7 cellular contexts compared by ENCODE assay signal in genomic region chr12:89346741-89347324, GRCh38. TPM values are rescaled to one million over a fixed set of nuclear protein-coding genes. Genes with fewer than 3 reads are reported as not detected.
DNase-seq lines count a peak whose midpoint lies in the region; ATAC-seq and TF ChIP-seq lines count a peak whose summit lies in the region.

No MANE protein-coding gene starts in this region.

- H3K27ac Mint-ChIP-seq in endothelial cell (ENCODE audit: unreplicated experiment), result peak overlapping the region; percentile 94
- peak overlapping the region; percentile 95 for H3K27ac Mint-ChIP-seq in neural progenitor cell

- H3K4me1 Mint-ChIP-seq in endothelial cell (ENCODE audit: unreplicated experiment) (peaks cover 58% of the 10 kb centered on the region), neural progenitor cell (peaks cover 69% of the 10 kb centered on the region)

- H3K9ac ChIP-seq in neural progenitor cell, result no peak overlapping the region

- peak overlapping the region; percentile 100 for H3K4me3 Mint-ChIP-seq in endothelial cell (ENCODE audit: unreplicated experiment)
- peak overlapping the region; percentile 74 for H3K4me3 Mint-ChIP-seq in neural progenitor cell

- H3K9me3 ChIP-seq in RWPE2 (ENCODE audit: severe bottlenecking) (no peaks in the 10 kb centered on the region), neural progenitor cell (ENCODE audit: low read depth) (no peaks in the 10 kb centered on the region)

- peaks cover 50% of the 10 kb centered on the region for H4K20me1 ChIP-seq in neural progenitor cell (ENCODE audit: low read depth)

- no peak overlapping the region for H2AFZ ChIP-seq in neural progenitor cell (replicated peaks)

- H3K36me3 ChIP-seq in RWPE2 (ENCODE audit: low read depth) (peaks cover 49% of the 10 kb centered on the region), neural progenitor cell (no peaks in the 10 kb centered on the region)

- peaks cover 45% of the 10 kb centered on the region for H3K36me3 Mint-ChIP-seq in endothelial cell (ENCODE audit: low read depth, unreplicated experiment)
- peaks cover 33% of the 10 kb centered on the region for H3K36me3 Mint-ChIP-seq in neural progenitor cell

- H3K4me3 ChIP-seq in RWPE2 (ENCODE audit: severe bottlenecking) (no peak overlapping the region), neural progenitor cell (peak overlapping the region; percentile 37)

- H3F3A ChIP-seq in neural progenitor cell (ENCODE audit: low read depth), result peaks cover 62% of the 10 kb centered on the region

- H3K27ac ChIP-seq in RWPE2 (ENCODE audit: poor library complexity, severe bottlenecking), result peak overlapping the region; percentile 99
- peak overlapping the region; percentile 85 for H3K27ac ChIP-seq in neural progenitor cell

- no peak for TF ChIP-seq CTCF in RWPE2 (IDR thresholded peaks at IDR 0.05; ENCODE audit: poor library complexity, severe bottlenecking)
- no peak for TF ChIP-seq CTCF in endothelial cell (IDR thresholded peaks at IDR 0.05; ENCODE audit: unreplicated experiment)
- no peak for TF ChIP-seq CTCF in neural progenitor cell (IDR thresholded peaks at IDR 0.05)

- H3K27me3 ChIP-seq in RWPE2 (ENCODE audit: insufficient read depth, poor library complexity, severe bottlenecking) (no peaks in the 10 kb centered on the region), neural progenitor cell (peaks cover 51% of the 10 kb centered on the region)

- peaks cover 31% of the 10 kb centered on the region for H3K79me2 ChIP-seq in neural progenitor cell (ENCODE audit: low read depth)

- H3K4me2 ChIP-seq in neural progenitor cell, result peak overlapping the region; percentile 76

- H3K4me1 ChIP-seq in RWPE2 (ENCODE audit: insufficient read depth, poor library complexity, severe bottlenecking) (peaks cover 24% of the 10 kb centered on the region), neural progenitor cell (peaks cover 73% of the 10 kb centered on the region)

- H3K27me3 Mint-ChIP-seq in endothelial cell (ENCODE audit: unreplicated experiment) (peaks cover 38% of the 10 kb centered on the region), neural progenitor cell (ENCODE audit: insufficient read depth, low read depth) (peaks cover 6% of the 10 kb centered on the region)

- no peaks in the 10 kb centered on the region for H3K9me3 Mint-ChIP-seq in endothelial cell (ENCODE audit: unreplicated experiment)
- peaks cover 7% of the 10 kb centered on the region for H3K9me3 Mint-ChIP-seq in neural progenitor cell

- ATAC-seq in GM18870 (IDR thresholded peaks at IDR 0.05; ENCODE audit: unreplicated experiment), result peak; percentile 9
- peak; percentile 0 for ATAC-seq in HG03045 (IDR thresholded peaks at IDR 0.05; ENCODE audit: unreplicated experiment)
- ATAC-seq in RWPE2 (ENCODE audit: low read depth), result peak; percentile 51
- no peak for ATAC-seq in GM21825 (IDR thresholded peaks at IDR 0.05; ENCODE audit: unreplicated experiment)

- DNase-seq in RWPE2 (ENCODE audit: low spot score) (no peak), endothelial cell (ENCODE audit: low spot score) (peak; percentile 51), neural progenitor cell (ENCODE audit: low spot score) (peak; percentile 43), NAMALWA (ENCODE audit: low spot score) (no peak)

RNA-seq across cellular contexts. Expression of gene DUSP6, which starts 5.5 kb away (rescaled TPM):
- total RNA-seq in endothelial cell (ENCODE audit: unreplicated experiment), result 232 TPM
- 12.5 and 23.6 TPM in 2 replicates for total RNA-seq in neural progenitor cell (ENCODE audit: low replicate concordance)

Comparison
In these comparisons a context has a peak if more than half of its experiments do, and no peak if none do; other contexts are left out.
1. DNase-seq: peak in endothelial cell (single experiment) and neural progenitor cell (single experiment); none in RWPE2 (single experiment) and NAMALWA (single experiment).